ENCODE assay signal across 17 cellular contexts in genomic region chr11:46437106-46437689, GRCh38. TPM values are rescaled to one million over a fixed set of nuclear protein-coding genes. Genes with fewer than 3 reads are reported as not detected.
"Had no signal": no experiment of that assay in that cellular context is flagged by ENCODE, and none has a peak within 500 bp of the region (broad histone marks: within the 10 kb centered on the region; RNA-seq: fewer than 3 reads in every experiment).

No MANE protein-coding gene starts in this region.

- DNase-seq: activated CD4-positive, alpha-beta T cell treated with anti-CD3 and anti-CD28 coated beads for 48 hours; activated CD8-positive, alpha-beta memory T cell treated with anti-CD3 and anti-CD28 coated beads, Interleukin-2, amount 50 U/mL, for 4 hours; activated CD8-positive, alpha-beta T cell treated with anti-CD3 and anti-CD28 coated beads for 36 hours; activated gamma-delta T cell treated with Interleukin-2 at 50 U/mL for 16 hours; amniotic stem cell; effector CD4-positive, alpha-beta T cell; gastrocnemius medialis; heart right ventricle; left colon; midbrain; psoas muscle; T-helper 17 cell; trophoblast cell had no signal

- H3K9me3 ChIP-seq: gastrocnemius medialis, heart right ventricle, psoas muscle, suprapubic skin had no signal

- H3K27ac ChIP-seq: coronary artery, gastrocnemius medialis, psoas muscle, suprapubic skin had no signal

- H3K27me3 ChIP-seq: gastrocnemius medialis, heart right ventricle, suprapubic skin had no signal

- H3K4me1 ChIP-seq: psoas muscle, suprapubic skin had no signal

- ATAC-seq: activated CD8-positive, alpha-beta T cell treated with anti-CD3 and anti-CD28 coated beads for 36 hours; gastrocnemius medialis; left colon; psoas muscle; sciatic nerve; T-helper 17 cell had no signal

- H3K4me3 ChIP-seq: coronary artery, gastrocnemius medialis, heart right ventricle, lung, psoas muscle, suprapubic skin had no signal

RNA-seq across cellular contexts. Expression of gene CHRM4, which starts 45.6 kb away (rescaled TPM):
- total RNA-seq: activated CD8-positive, alpha-beta T cell treated with anti-CD3 and anti-CD28 coated beads for 36 hours; gastrocnemius medialis; psoas muscle; sciatic nerve had no signal
- polyA plus RNA-seq: psoas muscle had no signal
